In genomic region chr15:74326759-74327158, GRCh38 we compare ENCODE assay signal across 1 cellular context.
TF ChIP-seq lines count a peak whose summit lies in the region.

No MANE protein-coding gene starts in this region.

TF ChIP-seq in HepG2, 621 proteins besides CTCF, POLR2A, EP300 and RAD21:
- TF ChIP-seq ZNF24 (IDR thresholded peaks at IDR 0.05) (no peak), TFAP4 (IDR thresholded peaks at IDR 0.05; ENCODE audit: borderline replicate concordance, low read depth) (peak; percentile 22; the same call in 1 of the 2 replicates)
